Comparison of ENCODE assay signal across 1 cellular context in the genomic region with DNA sequence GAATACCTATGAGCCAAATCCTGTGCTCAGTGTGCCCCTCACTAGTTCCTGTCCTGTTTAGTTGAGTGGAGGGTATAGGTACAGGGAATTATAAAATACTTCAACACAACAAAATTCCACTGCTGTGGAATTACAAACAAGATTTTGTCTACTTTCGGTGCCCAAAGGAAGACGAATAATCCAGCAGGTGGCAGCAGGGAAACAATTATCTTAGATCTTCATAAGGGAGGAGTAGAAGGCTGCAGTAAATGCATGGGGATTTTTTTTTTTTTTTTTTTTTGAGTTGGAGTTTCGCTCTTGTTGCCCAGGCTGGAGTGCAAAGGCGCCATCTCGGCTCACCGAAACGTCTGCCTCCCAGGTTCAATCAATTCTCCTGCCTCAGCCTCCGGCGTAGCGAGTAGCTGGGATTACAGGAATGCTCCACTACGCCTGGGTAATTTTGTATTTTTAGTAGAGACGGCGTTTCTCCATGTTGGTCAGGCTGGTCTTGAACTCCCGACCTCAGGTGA.
TF ChIP-seq lines count a peak whose summit lies in the region.

No MANE protein-coding gene starts in this region.

TF ChIP-seq in HEK293, 187 proteins besides CTCF, POLR2A, EP300 and RAD21 (continued from another document and continues in another):
- no peak for TF ChIP-seq GLI2 (tag by site-specific recombination; IDR thresholded peaks at IDR 0.05; ENCODE audit: borderline replicate concordance, low read depth)
- TF ChIP-seq KLF7 (tag by site-specific recombination; IDR thresholded peaks at IDR 0.05; ENCODE audit: borderline replicate concordance), result no peak
- TF ChIP-seq ZNF138 (tag by site-specific recombination; IDR thresholded peaks at IDR 0.05; ENCODE audit: borderline replicate concordance), result no peak
- no peak for TF ChIP-seq SCRT1 (tag by site-specific recombination; IDR thresholded peaks at IDR 0.05; ENCODE audit: borderline replicate concordance)
- TF ChIP-seq ZNF354C (tag by site-specific recombination; IDR thresholded peaks at IDR 0.05; ENCODE audit: borderline replicate concordance, low read depth), result no peak
- TF ChIP-seq ZNF621 (tag by site-specific recombination; IDR thresholded peaks at IDR 0.05), result no peak
- TF ChIP-seq KLF17 (tag by site-specific recombination; IDR thresholded peaks at IDR 0.05), result no peak
- TF ChIP-seq ZXDB (tag by site-specific recombination; IDR thresholded peaks at IDR 0.05), result no peak
- no peak for TF ChIP-seq ZNF23 (tag by site-specific recombination; IDR thresholded peaks at IDR 0.05; ENCODE audit: borderline replicate concordance)
- TF ChIP-seq, protein P1, sequence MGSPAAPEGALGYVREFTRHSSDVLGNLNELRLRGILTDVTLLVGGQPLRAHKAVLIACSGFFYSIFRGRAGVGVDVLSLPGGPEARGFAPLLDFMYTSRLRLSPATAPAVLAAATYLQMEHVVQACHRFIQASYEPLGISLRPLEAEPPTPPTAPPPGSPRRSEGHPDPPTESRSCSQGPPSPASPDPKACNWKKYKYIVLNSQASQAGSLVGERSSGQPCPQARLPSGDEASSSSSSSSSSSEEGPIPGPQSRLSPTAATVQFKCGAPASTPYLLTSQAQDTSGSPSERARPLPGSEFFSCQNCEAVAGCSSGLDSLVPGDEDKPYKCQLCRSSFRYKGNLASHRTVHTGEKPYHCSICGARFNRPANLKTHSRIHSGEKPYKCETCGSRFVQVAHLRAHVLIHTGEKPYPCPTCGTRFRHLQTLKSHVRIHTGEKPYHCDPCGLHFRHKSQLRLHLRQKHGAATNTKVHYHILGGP (tag by site-specific recombination; IDR thresholded peaks at IDR 0.05), result no peak
- no peak for TF ChIP-seq ZNF473 (tag by site-specific recombination; IDR thresholded peaks at IDR 0.05)
- TF ChIP-seq, protein P2, sequence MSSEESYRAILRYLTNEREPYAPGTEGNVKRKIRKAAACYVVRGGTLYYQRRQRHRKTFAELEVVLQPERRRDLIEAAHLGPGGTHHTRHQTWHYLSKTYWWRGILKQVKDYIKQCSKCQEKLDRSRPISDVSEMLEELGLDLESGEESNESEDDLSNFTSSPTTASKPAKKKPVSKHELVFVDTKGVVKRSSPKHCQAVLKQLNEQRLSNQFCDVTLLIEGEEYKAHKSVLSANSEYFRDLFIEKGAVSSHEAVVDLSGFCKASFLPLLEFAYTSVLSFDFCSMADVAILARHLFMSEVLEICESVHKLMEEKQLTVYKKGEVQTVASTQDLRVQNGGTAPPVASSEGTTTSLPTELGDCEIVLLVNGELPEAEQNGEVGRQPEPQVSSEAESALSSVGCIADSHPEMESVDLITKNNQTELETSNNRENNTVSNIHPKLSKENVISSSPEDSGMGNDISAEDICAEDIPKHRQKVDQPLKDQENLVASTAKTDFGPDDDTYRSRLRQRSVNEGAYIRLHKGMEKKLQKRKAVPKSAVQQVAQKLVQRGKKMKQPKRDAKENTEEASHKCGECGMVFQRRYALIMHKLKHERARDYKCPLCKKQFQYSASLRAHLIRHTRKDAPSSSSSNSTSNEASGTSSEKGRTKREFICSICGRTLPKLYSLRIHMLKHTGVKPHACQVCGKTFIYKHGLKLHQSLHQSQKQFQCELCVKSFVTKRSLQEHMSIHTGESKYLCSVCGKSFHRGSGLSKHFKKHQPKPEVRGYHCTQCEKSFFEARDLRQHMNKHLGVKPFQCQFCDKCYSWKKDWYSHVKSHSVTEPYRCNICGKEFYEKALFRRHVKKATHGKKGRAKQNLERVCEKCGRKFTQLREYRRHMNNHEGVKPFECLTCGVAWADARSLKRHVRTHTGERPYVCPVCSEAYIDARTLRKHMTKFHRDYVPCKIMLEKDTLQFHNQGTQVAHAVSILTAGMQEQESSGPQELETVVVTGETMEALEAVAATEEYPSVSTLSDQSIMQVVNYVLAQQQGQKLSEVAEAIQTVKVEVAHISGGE (tag by site-specific recombination; conservative IDR thresholded peaks at IDR 0.05; ENCODE audit: low read depth), result no peak
- TF ChIP-seq ZNF518A (tag by site-specific recombination; conservative IDR thresholded peaks at IDR 0.05; ENCODE audit: low read depth), result 0 out of 2 replicates have a peak, but pooled peaks have one; percentile 3
- TF ChIP-seq KLF9 (tag by site-specific recombination; IDR thresholded peaks at IDR 0.05; ENCODE audit: low read depth), result no peak
- TF ChIP-seq ZNF148 (tag by site-specific recombination; IDR thresholded peaks at IDR 0.05; ENCODE audit: borderline replicate concordance), result no peak
- no peak for TF ChIP-seq ZNF843 (tag by site-specific recombination; IDR thresholded peaks at IDR 0.05)
- TF ChIP-seq HOXC10 (CRISPR knock-in tag; IDR thresholded peaks at IDR 0.05), result no peak
- TF ChIP-seq ZNF16 (tag by site-specific recombination; IDR thresholded peaks at IDR 0.05; ENCODE audit: low read depth), result no peak
- TF ChIP-seq REPIN1 (tag by site-specific recombination; IDR thresholded peaks at IDR 0.05; ENCODE audit: low read depth), result no peak
- no peak for TF ChIP-seq ZNF544 (tag by site-specific recombination; IDR thresholded peaks at IDR 0.05)
- no peak for TF ChIP-seq ZFP41 (tag by site-specific recombination; IDR thresholded peaks at IDR 0.05; ENCODE audit: borderline replicate concordance)
- no peak for TF ChIP-seq ZNF132 (tag by site-specific recombination; IDR thresholded peaks at IDR 0.05; ENCODE audit: borderline replicate concordance)
- no peak for TF ChIP-seq KLF16 (tag by site-specific recombination; IDR thresholded peaks at IDR 0.05)
- no peak for TF ChIP-seq ZNF211 (tag by site-specific recombination; IDR thresholded peaks at IDR 0.05; ENCODE audit: low read depth)
- TF ChIP-seq, protein P3, sequence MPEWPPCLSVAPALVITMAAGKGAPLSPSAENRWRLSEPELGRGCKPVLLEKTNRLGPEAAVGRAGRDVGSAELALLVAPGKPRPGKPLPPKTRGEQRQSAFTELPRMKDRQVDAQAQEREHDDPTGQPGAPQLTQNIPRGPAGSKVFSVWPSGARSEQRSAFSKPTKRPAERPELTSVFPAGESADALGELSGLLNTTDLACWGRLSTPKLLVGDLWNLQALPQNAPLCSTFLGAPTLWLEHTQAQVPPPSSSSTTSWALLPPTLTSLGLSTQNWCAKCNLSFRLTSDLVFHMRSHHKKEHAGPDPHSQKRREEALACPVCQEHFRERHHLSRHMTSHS (tag by site-specific recombination; IDR thresholded peaks at IDR 0.05), result no peak
- TF ChIP-seq ZNF624 (tag by site-specific recombination; IDR thresholded peaks at IDR 0.05), result no peak
- no peak for TF ChIP-seq ZIC2 (tag by site-specific recombination; IDR thresholded peaks at IDR 0.05)
- TF ChIP-seq ZNF629 (tag by site-specific recombination; IDR thresholded peaks at IDR 0.05), result peak; percentile 41; the same call in 1 of the 2 replicates
- TF ChIP-seq MYNN (tag by site-specific recombination; IDR thresholded peaks at IDR 0.05; ENCODE audit: borderline replicate concordance), result no peak
- no peak for TF ChIP-seq ZNF311 (tag by site-specific recombination; IDR thresholded peaks at IDR 0.05; ENCODE audit: borderline replicate concordance)
- TF ChIP-seq RBAK (tag by site-specific recombination; IDR thresholded peaks at IDR 0.05), result no peak
- TF ChIP-seq ZBTB20 (tag by site-specific recombination; IDR thresholded peaks at IDR 0.05), result no peak
- TF ChIP-seq ZBTB6 (tag by site-specific recombination; IDR thresholded peaks at IDR 0.05), result no peak
- TF ChIP-seq, protein P4, sequence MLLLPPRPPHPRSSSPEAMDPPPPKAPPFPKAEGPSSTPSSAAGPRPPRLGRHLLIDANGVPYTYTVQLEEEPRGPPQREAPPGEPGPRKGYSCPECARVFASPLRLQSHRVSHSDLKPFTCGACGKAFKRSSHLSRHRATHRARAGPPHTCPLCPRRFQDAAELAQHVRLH (tag by site-specific recombination; IDR thresholded peaks at IDR 0.05), result no peak
- peak; percentile 70 for TF ChIP-seq SCRT2 (tag by site-specific recombination; IDR thresholded peaks at IDR 0.05)
- TF ChIP-seq ZNF561 (tag by site-specific recombination; IDR thresholded peaks at IDR 0.05; ENCODE audit: borderline replicate concordance), result no peak
- no peak for TF ChIP-seq BCL11B (tag by site-specific recombination; IDR thresholded peaks at IDR 0.05; ENCODE audit: low read depth)
- no peak for TF ChIP-seq ZNF394 (tag by site-specific recombination; IDR thresholded peaks at IDR 0.05; ENCODE audit: borderline replicate concordance)
- TF ChIP-seq, protein P5, sequence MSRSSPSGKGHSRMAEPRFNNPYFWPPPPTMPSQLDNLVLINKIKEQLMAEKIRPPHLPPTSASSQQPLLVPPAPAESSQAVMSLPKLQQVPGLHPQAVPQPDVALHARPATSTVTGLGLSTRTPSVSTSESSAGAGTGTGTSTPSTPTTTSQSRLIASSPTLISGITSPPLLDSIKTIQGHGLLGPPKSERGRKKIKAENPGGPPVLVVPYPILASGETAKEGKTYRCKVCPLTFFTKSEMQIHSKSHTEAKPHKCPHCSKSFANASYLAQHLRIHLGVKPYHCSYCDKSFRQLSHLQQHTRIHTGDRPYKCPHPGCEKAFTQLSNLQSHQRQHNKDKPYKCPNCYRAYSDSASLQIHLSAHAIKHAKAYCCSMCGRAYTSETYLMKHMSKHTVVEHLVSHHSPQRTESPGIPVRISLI (tag by site-specific recombination; IDR thresholded peaks at IDR 0.05), result peak; percentile 95
- TF ChIP-seq KLF10 (tag by site-specific recombination; IDR thresholded peaks at IDR 0.05), result 0 out of 2 replicates have a peak, but pooled peaks have one; percentile 35
- TF ChIP-seq SP3 (tag by site-specific recombination; IDR thresholded peaks at IDR 0.05), result no peak
